ENCODE assay signal across 19 cellular contexts in genomic region chr11:95850137-95850536, GRCh38.
"Had no signal": no experiment of that assay in that cellular context is flagged by ENCODE, and none has a peak within 500 bp of the region (broad histone marks: within the 10 kb centered on the region; RNA-seq: fewer than 3 reads in every experiment).

No MANE protein-coding gene starts in this region.

- H3K27ac ChIP-seq: body of pancreas, ovary, psoas muscle, testis, vagina had no signal

- H3K4me3 ChIP-seq: body of pancreas, gastroesophageal sphincter, ovary, psoas muscle, testis, vagina had no signal

- DNase-seq: activated CD4-positive, alpha-beta memory T cell treated with anti-CD3 and anti-CD28 coated beads, Interleukin-2, amount 10 ng/mL, durations not matched to agents 7 days and 5 days; activated CD4-positive, alpha-beta T cell treated with anti-CD3 and anti-CD28 coated beads for 48 hours; activated effector memory CD4-positive, alpha-beta T cell treated with Interleukin-2 at 50 U/mL for 16 hours; activated naive CD4-positive, alpha-beta T cell treated with anti-CD3 and anti-CD28 coated beads for 36 hours; activated naive CD8-positive, alpha-beta T cell treated with anti-CD3 and anti-CD28 coated beads, Interleukin-2, amount 10 ng/mL, durations not matched to agents 7 days and 5 days; activated T-cell treated with anti-CD3 and anti-CD28 coated beads, Interleukin-2, amount 50 U/mL, for 72 hours; amygdala; body of pancreas; left ventricle myocardium superior; ovary; psoas muscle; right cardiac atrium; stimulated activated CD4-positive, alpha-beta T cell treated with anti-CD3 and anti-CD28 coated beads, Interleukin-12 subunit alpha, Interleukin-12 subunit beta, amount 100 ng/mL, for 4 hours; T-helper 17 cell; testis had no signal

- H3K27ac Mint-ChIP-seq: activated CD4-positive, alpha-beta memory T cell treated with anti-CD3 and anti-CD28 coated beads, Interleukin-2, amount 10 ng/mL, durations not matched to agents 7 days and 5 days; activated naive CD4-positive, alpha-beta T cell treated with anti-CD3 and anti-CD28 coated beads for 36 hours; activated naive CD8-positive, alpha-beta T cell treated with anti-CD3 and anti-CD28 coated beads, Interleukin-2, amount 10 ng/mL, durations not matched to agents 7 days and 5 days; activated T-cell treated with anti-CD3 and anti-CD28 coated beads, Interleukin-2, amount 50 U/mL, for 72 hours; natural killer cell treated with Interleukin-12 subunit alpha and Interleukin-12 subunit beta and Interleukin-15 and Interleukin-18, amount 100 ng/mL, for 72 hours; type B pancreatic cell had no signal

- H3K36me3 ChIP-seq: ovary had no signal

- H3K4me1 ChIP-seq: body of pancreas, psoas muscle, vagina had no signal

- H3K27me3 ChIP-seq: body of pancreas, gastroesophageal sphincter, ovary, testis, vagina had no signal

- H3K4me3 Mint-ChIP-seq: activated CD4-positive, alpha-beta memory T cell treated with anti-CD3 and anti-CD28 coated beads, Interleukin-2, amount 10 ng/mL, durations not matched to agents 7 days and 5 days; activated naive CD4-positive, alpha-beta T cell treated with anti-CD3 and anti-CD28 coated beads for 36 hours; activated naive CD8-positive, alpha-beta T cell treated with anti-CD3 and anti-CD28 coated beads, Interleukin-2, amount 10 ng/mL, durations not matched to agents 7 days and 5 days; activated T-cell treated with anti-CD3 and anti-CD28 coated beads, Interleukin-2, amount 50 U/mL, for 72 hours; natural killer cell treated with Interleukin-12 subunit alpha and Interleukin-12 subunit beta and Interleukin-15 and Interleukin-18, amount 100 ng/mL, for 72 hours; T-helper 17 cell; type B pancreatic cell had no signal

- H3K9me3 ChIP-seq: body of pancreas, gastroesophageal sphincter, ovary, psoas muscle, testis, vagina had no signal

- H3K9me3 Mint-ChIP-seq: activated CD4-positive, alpha-beta memory T cell treated with anti-CD3 and anti-CD28 coated beads, Interleukin-2, amount 10 ng/mL, durations not matched to agents 7 days and 5 days; activated naive CD4-positive, alpha-beta T cell treated with anti-CD3 and anti-CD28 coated beads for 36 hours; activated naive CD8-positive, alpha-beta T cell treated with anti-CD3 and anti-CD28 coated beads, Interleukin-2, amount 10 ng/mL, durations not matched to agents 7 days and 5 days; activated T-cell treated with anti-CD3 and anti-CD28 coated beads, Interleukin-2, amount 50 U/mL, for 72 hours; natural killer cell treated with Interleukin-12 subunit alpha and Interleukin-12 subunit beta and Interleukin-15 and Interleukin-18, amount 100 ng/mL, for 72 hours; type B pancreatic cell had no signal

- H3K27me3 Mint-ChIP-seq: activated CD4-positive, alpha-beta memory T cell treated with anti-CD3 and anti-CD28 coated beads, Interleukin-2, amount 10 ng/mL, durations not matched to agents 7 days and 5 days; activated naive CD8-positive, alpha-beta T cell treated with anti-CD3 and anti-CD28 coated beads, Interleukin-2, amount 10 ng/mL, durations not matched to agents 7 days and 5 days; natural killer cell treated with Interleukin-12 subunit alpha and Interleukin-12 subunit beta and Interleukin-15 and Interleukin-18, amount 100 ng/mL, for 72 hours; T-helper 17 cell; type B pancreatic cell had no signal

- ATAC-seq: activated T-cell treated with anti-CD3 and anti-CD28 coated beads, Interleukin-2, amount 50 U/mL, for 72 hours; body of pancreas; gastroesophageal sphincter; natural killer cell treated with Interleukin-12 subunit alpha and Interleukin-12 subunit beta and Interleukin-15 and Interleukin-18, amount 100 ng/mL, for 72 hours; T-helper 17 cell had no signal

- H3K4me1 Mint-ChIP-seq: activated CD4-positive, alpha-beta memory T cell treated with anti-CD3 and anti-CD28 coated beads, Interleukin-2, amount 10 ng/mL, durations not matched to agents 7 days and 5 days; activated naive CD8-positive, alpha-beta T cell treated with anti-CD3 and anti-CD28 coated beads, Interleukin-2, amount 10 ng/mL, durations not matched to agents 7 days and 5 days had no signal
